12 cellular contexts compared by ENCODE assay signal in the genomic region with DNA sequence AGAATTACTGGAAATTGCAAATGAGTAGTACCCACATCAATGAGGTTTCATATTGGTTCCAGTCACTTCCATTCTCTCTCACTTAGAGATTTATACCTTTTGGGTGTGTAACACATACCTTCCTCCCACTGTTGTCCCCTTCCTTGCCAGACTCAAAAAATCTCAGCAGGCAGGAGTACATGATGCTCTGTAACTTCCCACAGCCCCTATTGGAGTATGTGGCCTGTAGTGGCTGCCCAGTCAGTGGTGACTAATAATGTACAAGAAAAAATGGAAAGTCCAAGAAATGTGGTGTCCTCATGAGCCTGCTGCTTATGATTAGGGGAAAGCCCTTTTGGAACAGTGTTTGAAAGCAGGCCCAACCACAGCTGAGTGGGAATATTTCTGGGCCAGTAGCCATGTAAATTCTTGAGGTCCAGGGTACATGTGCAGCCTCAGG.
DNase-seq lines count a peak whose midpoint lies in the region; ATAC-seq and TF ChIP-seq lines count a peak whose summit lies in the region.
"Had no signal": no experiment of that assay in that cellular context is flagged by ENCODE, and none has a peak within 500 bp of the region (broad histone marks: within the 10 kb centered on the region; RNA-seq: fewer than 3 reads in every experiment).

No MANE protein-coding gene starts in this region.

- intact Hi-C loops in activated CD8-positive, alpha-beta T cell treated with anti-CD3 and anti-CD28 coated beads for 36 hours (cut with micrococcal nuclease), result no loop called here

- no peak overlapping the region for H3K4me3 Mint-ChIP-seq in activated CD8-positive, alpha-beta T cell treated with anti-CD3 and anti-CD28 coated beads for 36 hours
- H3K4me3 Mint-ChIP-seq in activated CD8-positive, alpha-beta T cell treated with anti-CD3 and anti-CD28 coated beads, Interleukin-2, amount 10 ng/mL, durations not matched to agents 7 days and 5 days, result no peak overlapping the region
- H3K4me3 Mint-ChIP-seq: brain had no signal

- CTCF ChIA-PET in activated CD8-positive, alpha-beta T cell treated with anti-CD3 and anti-CD28 coated beads for 36 hours (lab: Charles Lee), result no interaction called here
- CTCF ChIA-PET in activated CD8-positive, alpha-beta T cell treated with anti-CD3 and anti-CD28 coated beads, Interleukin-2, amount 10 ng/mL, durations not matched to agents 7 days and 5 days (lab: Charles Lee), result no interaction called here

- peak; percentile 85 for ATAC-seq in activated CD8-positive, alpha-beta T cell treated with anti-CD3 and anti-CD28 coated beads for 36 hours
- no peak for ATAC-seq in activated CD8-positive, alpha-beta T cell treated with anti-CD3 and anti-CD28 coated beads, Interleukin-2, amount 10 ng/mL, durations not matched to agents 7 days and 5 days
- ATAC-seq in HG02840 (IDR thresholded peaks at IDR 0.05; ENCODE audit: low FRiP score, unreplicated experiment) (no peak), GM19397 (IDR thresholded peaks at IDR 0.05; ENCODE audit: unreplicated experiment) (no peak)

- peaks cover 22% of the 10 kb centered on the region for H3K36me3 Mint-ChIP-seq in activated CD8-positive, alpha-beta T cell treated with anti-CD3 and anti-CD28 coated beads for 36 hours (ENCODE audit: low read depth)
- H3K36me3 Mint-ChIP-seq in activated CD8-positive, alpha-beta T cell treated with anti-CD3 and anti-CD28 coated beads, Interleukin-2, amount 10 ng/mL, durations not matched to agents 7 days and 5 days (ENCODE audit: low read depth), result peaks cover 8% of the 10 kb centered on the region

- H3K4me1 Mint-ChIP-seq in activated CD8-positive, alpha-beta T cell treated with anti-CD3 and anti-CD28 coated beads for 36 hours (ENCODE audit: low read depth), result peaks cover 28% of the 10 kb centered on the region
- peaks cover 11% of the 10 kb centered on the region for H3K4me1 Mint-ChIP-seq in activated CD8-positive, alpha-beta T cell treated with anti-CD3 and anti-CD28 coated beads, Interleukin-2, amount 10 ng/mL, durations not matched to agents 7 days and 5 days (ENCODE audit: low read depth)

- H3K9me3 Mint-ChIP-seq in activated CD8-positive, alpha-beta T cell treated with anti-CD3 and anti-CD28 coated beads for 36 hours, result no peaks in the 10 kb centered on the region
- H3K9me3 Mint-ChIP-seq in activated CD8-positive, alpha-beta T cell treated with anti-CD3 and anti-CD28 coated beads, Interleukin-2, amount 10 ng/mL, durations not matched to agents 7 days and 5 days (ENCODE audit: insufficient read depth), result no peaks in the 10 kb centered on the region
- H3K9me3 Mint-ChIP-seq: immature natural killer cell had no signal

- H3K27me3 Mint-ChIP-seq in activated CD8-positive, alpha-beta T cell treated with anti-CD3 and anti-CD28 coated beads for 36 hours, result no peaks in the 10 kb centered on the region
- no peaks in the 10 kb centered on the region for H3K27me3 Mint-ChIP-seq in activated CD8-positive, alpha-beta T cell treated with anti-CD3 and anti-CD28 coated beads, Interleukin-2, amount 10 ng/mL, durations not matched to agents 7 days and 5 days (ENCODE audit: low read depth)
- H3K27me3 Mint-ChIP-seq: brain had no signal

- TF ChIP-seq CTCF in activated CD8-positive, alpha-beta T cell treated with anti-CD3 and anti-CD28 coated beads for 36 hours (IDR thresholded peaks at IDR 0.05), result no peak
- no peak for TF ChIP-seq CTCF in fibroblast of mammary gland (conservative IDR thresholded peaks at IDR 0.05; ENCODE audit: control insufficient read depth, insufficient read depth, low read depth, low read length)

- POLR2A ChIA-PET in activated CD8-positive, alpha-beta T cell treated with anti-CD3 and anti-CD28 coated beads for 36 hours (lab: Charles Lee), result interaction anchor here (2.0 kb wide), 1 partner anchor 14 kb away, joined by 5 read pairs; no protein-coding TSS in a partner anchor
- POLR2A ChIA-PET in activated CD8-positive, alpha-beta T cell treated with anti-CD3 and anti-CD28 coated beads, Interleukin-2, amount 10 ng/mL, durations not matched to agents 7 days and 5 days (lab: Charles Lee), result no interaction called here

- peak overlapping the region; percentile 28 for H3K27ac Mint-ChIP-seq in activated CD8-positive, alpha-beta T cell treated with anti-CD3 and anti-CD28 coated beads for 36 hours
- no peak overlapping the region for H3K27ac Mint-ChIP-seq in activated CD8-positive, alpha-beta T cell treated with anti-CD3 and anti-CD28 coated beads, Interleukin-2, amount 10 ng/mL, durations not matched to agents 7 days and 5 days

- H3K4me3 ChIP-seq in fibroblast of mammary gland (ENCODE audit: control insufficient read depth, low read depth, low read length), result no peak overlapping the region

- peak; percentile 17 for DNase-seq in activated CD8-positive, alpha-beta T cell treated with anti-CD3 and anti-CD28 coated beads for 36 hours
- no peak for DNase-seq in activated CD8-positive, alpha-beta T cell treated with anti-CD3 and anti-CD28 coated beads, Interleukin-2, amount 10 ng/mL, durations not matched to agents 7 days and 5 days
- DNase-seq in RKO (ENCODE audit: low spot score), result peak; percentile 57
- peak; percentile 99 for DNase-seq in fibroblast of mammary gland (ENCODE audit: low read depth)
- DNase-seq in stimulated activated CD4-positive, alpha-beta T cell treated with anti-CD3 and anti-CD28 coated beads, Interleukin-2, amount 100 ng/mL, for 48 hours, result peak; percentile 5 to 15
- DNase-seq in NCI-H128 (lab: John Stamatoyannopoulos, UW; ENCODE audit: unreplicated experiment), result no peak
- DNase-seq: BE2C, immature natural killer cell, NCI-H146 had no signal

Comparison
In these comparisons a context has a peak if more than half of its experiments do, and no peak if none do; other contexts are left out.
1. DNase-seq: peak in activated CD8-positive, alpha-beta T cell treated with anti-CD3 and anti-CD28 coated beads for 36 hours (single experiment), RKO (single experiment), fibroblast of mammary gland (single experiment) and stimulated activated CD4-positive, alpha-beta T cell treated with anti-CD3 and anti-CD28 coated beads, Interleukin-2, amount 100 ng/mL, for 48 hours (2 of 2); none in activated CD8-positive, alpha-beta T cell treated with anti-CD3 and anti-CD28 coated beads, Interleukin-2, amount 10 ng/mL, durations not matched to agents 7 days and 5 days (single experiment) and NCI-H128 (single experiment).